Comparison of ENCODE assay signal across 11 cellular contexts in the genomic region with DNA sequence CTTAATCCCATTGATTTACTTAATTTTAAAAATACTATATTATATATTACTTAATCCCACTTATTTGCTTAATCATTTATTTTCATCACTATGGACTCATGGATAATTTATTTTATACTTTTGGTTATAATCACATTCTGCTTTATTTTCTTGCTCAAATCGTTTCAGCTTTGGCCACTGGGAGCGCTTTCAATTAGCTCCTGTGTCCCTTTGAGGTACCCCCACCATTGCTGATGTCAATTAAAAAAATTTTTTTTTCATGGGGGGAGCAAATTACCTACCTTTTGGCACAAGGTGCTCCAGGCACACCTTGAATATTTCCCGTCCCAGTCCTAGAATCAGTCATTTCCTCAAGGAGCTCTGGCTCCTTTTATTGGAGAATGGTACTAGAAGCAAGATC. TPM values are rescaled to one million over a fixed set of nuclear protein-coding genes. Genes with fewer than 3 reads are reported as not detected.
DNase-seq lines count a peak whose midpoint lies in the region; ATAC-seq and TF ChIP-seq lines count a peak whose summit lies in the region.
"Had no signal": no experiment of that assay in that cellular context is flagged by ENCODE, and none has a peak within 500 bp of the region (broad histone marks: within the 10 kb centered on the region; RNA-seq: fewer than 3 reads in every experiment).

No MANE protein-coding gene starts in this region.

- peaks cover 0 to 7% (median 2%) of the 10 kb centered on the region in 7 donors for H3K9me3 Mint-ChIP-seq in CD4-positive, CD25-positive, alpha-beta regulatory T cell
- no peaks in the 10 kb centered on the region for H3K9me3 Mint-ChIP-seq in chondrocyte (ENCODE audit: low read depth)
- H3K9me3 Mint-ChIP-seq in neural crest cell, result no peaks in the 10 kb centered on the region
- no peaks in the 10 kb centered on the region for H3K9me3 Mint-ChIP-seq in activated CD4-positive, alpha-beta memory T cell treated with anti-CD3 and anti-CD28 coated beads, Interleukin-2, amount 10 ng/mL, durations not matched to agents 7 days and 5 days

- H4K8ac ChIP-seq in IMR-90 (ENCODE audit: low read depth in 2 of 2, low read length in 2 of 2), result peak overlapping the region; percentile 94 to 97; a peak in 3 of 4 replicates

- H3K27ac ChIP-seq in CD4-positive, CD25-positive, alpha-beta regulatory T cell (ENCODE audit: insufficient read depth, low read length, poor library complexity, severe bottlenecking), result no peak overlapping the region
- peak overlapping the region; percentile 91; the same call in 1 of the 2 replicates for H3K27ac ChIP-seq in IMR-90 (ENCODE audit: insufficient read depth, low read length)

- peak overlapping the region; percentile 94; the same call in 1 of the 2 replicates for H3K23ac ChIP-seq in IMR-90 (ENCODE audit: low read depth, low read length)

- peak overlapping the region; percentile 91 for H3K4ac ChIP-seq in IMR-90 (ENCODE audit: low read depth, low read length)

- no peaks in the 10 kb centered on the region for H3K36me3 Mint-ChIP-seq in CD4-positive, CD25-positive, alpha-beta regulatory T cell
- no peaks in the 10 kb centered on the region for H3K36me3 Mint-ChIP-seq in chondrocyte (ENCODE audit: low read depth)
- no peaks in the 10 kb centered on the region for H3K36me3 Mint-ChIP-seq in neural crest cell (ENCODE audit: low read depth)
- no peaks in the 10 kb centered on the region for H3K36me3 Mint-ChIP-seq in activated CD4-positive, alpha-beta memory T cell treated with anti-CD3 and anti-CD28 coated beads, Interleukin-2, amount 10 ng/mL, durations not matched to agents 7 days and 5 days (ENCODE audit: low read depth)

- no peaks in the 10 kb centered on the region for H3K36me3 ChIP-seq in CD4-positive, CD25-positive, alpha-beta regulatory T cell (ENCODE audit: control insufficient read depth, insufficient read depth, low read length)
- peaks cover 11% of the 10 kb centered on the region for H3K36me3 ChIP-seq in IMR-90 (ENCODE audit: control insufficient read depth, insufficient read depth, low read length)

- H3K79me1 ChIP-seq in IMR-90 (ENCODE audit: low read depth in 1 of 2, low read length in 2 of 2), result peaks cover 11 to 31% of the 10 kb centered on the region in 2 experiments

- H4K91ac ChIP-seq in IMR-90 (ENCODE audit: insufficient read depth, low read depth, low read length), result peak overlapping the region; percentile 98

- H3K27ac Mint-ChIP-seq in CD4-positive, CD25-positive, alpha-beta regulatory T cell, result no peak overlapping the region
- H3K27ac Mint-ChIP-seq in chondrocyte (ENCODE audit: unreplicated experiment) (peak overlapping the region; percentile 96), neural crest cell (ENCODE audit: unreplicated experiment) (no peak overlapping the region)
- no peak overlapping the region for H3K27ac Mint-ChIP-seq in activated CD4-positive, alpha-beta memory T cell treated with anti-CD3 and anti-CD28 coated beads, Interleukin-2, amount 10 ng/mL, durations not matched to agents 7 days and 5 days
- H3K27ac Mint-ChIP-seq: activated T-cell treated with anti-CD3 and anti-CD28 coated beads, Interleukin-2, amount 50 U/mL, for 72 hours had no signal

- H3K4me2 ChIP-seq in IMR-90 (ENCODE audit: low read depth, low read length), result peak overlapping the region; percentile 90

- peak overlapping the region; percentile 53 for H3K4me3 ChIP-seq in CD4-positive, CD25-positive, alpha-beta regulatory T cell (ENCODE audit: low read depth, low read length)
- H3K4me3 ChIP-seq in IMR-90 (ENCODE audit: insufficient read depth, low read depth, low read length), result peak overlapping the region; percentile 94; the same call in 1 of the 2 replicates

- intact Hi-C loops in IMR-90 (cut with micrococcal nuclease), result loop anchor here (1.0 kb wide), 1 partner anchor 31 kb away; no protein-coding TSS in a partner anchor

- no peak for DNase-seq in CD4-positive, CD25-positive, alpha-beta regulatory T cell
- no peak for DNase-seq in IMR-90
- DNase-seq in chondrocyte (ENCODE audit: low spot score), result no peak
- DNase-seq in neural crest cell (ENCODE audit: low read depth, low spot score), result no peak
- DNase-seq in activated CD4-positive, alpha-beta memory T cell treated with anti-CD3 and anti-CD28 coated beads, Interleukin-2, amount 10 ng/mL, durations not matched to agents 7 days and 5 days, result no peak
- DNase-seq in NCI-H82 (lab: John Stamatoyannopoulos, UW), result no peak
- no peak for DNase-seq in NOMO-1 (lab: John Stamatoyannopoulos, UW; ENCODE audit: unreplicated experiment in 2 of 2)
- DNase-seq: caudate nucleus, Right ventricle myocardium superior had no signal

- peaks cover 27% of the 10 kb centered on the region for H3K27me3 ChIP-seq in CD4-positive, CD25-positive, alpha-beta regulatory T cell (ENCODE audit: control insufficient read depth, insufficient read depth, low read length)
- H3K27me3 ChIP-seq in IMR-90 (ENCODE audit: control insufficient read depth, insufficient read depth, low read length), result no peaks in the 10 kb centered on the region

- no peaks in the 10 kb centered on the region for H3K9me3 ChIP-seq in CD4-positive, CD25-positive, alpha-beta regulatory T cell (ENCODE audit: control insufficient read depth in 2 of 2, low read length in 2 of 2)
- no peaks in the 10 kb centered on the region for H3K9me3 ChIP-seq in IMR-90 (ENCODE audit: control insufficient read depth, insufficient read depth, low read length)

- CTCF ChIA-PET in IMR-90 (lab: Yijun Ruan, JAX), result no interaction called here
- CTCF ChIA-PET in activated CD4-positive, alpha-beta memory T cell treated with anti-CD3 and anti-CD28 coated beads, Interleukin-2, amount 10 ng/mL, durations not matched to agents 7 days and 5 days (lab: Charles Lee), result interaction anchor here (0.5 kb wide), 1 partner anchor 144 kb away, joined by 3 read pairs; no protein-coding TSS in a partner anchor

- peak overlapping the region; percentile 84 for H3K18ac ChIP-seq in IMR-90 (ENCODE audit: low read depth, low read length)

- no peak overlapping the region for H2AFZ ChIP-seq in IMR-90 (replicated peaks; ENCODE audit: low read length, poor library complexity)

- H3K27me3 Mint-ChIP-seq in CD4-positive, CD25-positive, alpha-beta regulatory T cell, result peaks cover 69% of the 10 kb centered on the region
- H3K27me3 Mint-ChIP-seq in chondrocyte (ENCODE audit: low read depth), result no peaks in the 10 kb centered on the region
- H3K27me3 Mint-ChIP-seq in neural crest cell (ENCODE audit: low read depth), result peaks cover 21% of the 10 kb centered on the region
- H3K27me3 Mint-ChIP-seq in activated CD4-positive, alpha-beta memory T cell treated with anti-CD3 and anti-CD28 coated beads, Interleukin-2, amount 10 ng/mL, durations not matched to agents 7 days and 5 days, result peaks cover 50% of the 10 kb centered on the region

- peaks cover 22% of the 10 kb centered on the region for H4K20me1 ChIP-seq in IMR-90 (ENCODE audit: insufficient read depth, low read length)

- peak overlapping the region in 2 of 4 donors; percentile 75 to 84 for H3K4me3 Mint-ChIP-seq in CD4-positive, CD25-positive, alpha-beta regulatory T cell
- H3K4me3 Mint-ChIP-seq in chondrocyte (ENCODE audit: unreplicated experiment) (no peak overlapping the region), neural crest cell (peak overlapping the region; percentile 85)
- H3K4me3 Mint-ChIP-seq in activated CD4-positive, alpha-beta memory T cell treated with anti-CD3 and anti-CD28 coated beads, Interleukin-2, amount 10 ng/mL, durations not matched to agents 7 days and 5 days, result no peak overlapping the region

- no peak for TF ChIP-seq CTCF in IMR-90 (conservative IDR thresholded peaks at IDR 0.05; ENCODE audit: low read depth, low read length)
- no peak for TF ChIP-seq CTCF in chondrocyte (IDR thresholded peaks at IDR 0.05)
- no peak for TF ChIP-seq CTCF in neural crest cell (conservative IDR thresholded peaks at IDR 0.05)

- peak overlapping the region; percentile 90 for H2AK5ac ChIP-seq in IMR-90 (ENCODE audit: low read depth, low read length)

- no CpG with 5 or more reads among the region's 3 CpGs for WGBS in IMR-90 (ENCODE audit: extremely low coverage in 2 of 2, insufficient read length in 1 of 2), 2 experiments

- H2AK9ac ChIP-seq in IMR-90 (replicated peaks; ENCODE audit: low read depth, low read length, poor library complexity), result peak overlapping the region; percentile 43

- no TSS peak for BruUV-seq in IMR-90 (replicated peaks; lab: Mats Ljungman, UMichigan)

- H3K4me1 Mint-ChIP-seq in CD4-positive, CD25-positive, alpha-beta regulatory T cell, result peaks cover 0 to 19% (median 8%) of the 10 kb centered on the region in 4 donors
- H3K4me1 Mint-ChIP-seq in chondrocyte (ENCODE audit: low read depth) (peaks cover 44% of the 10 kb centered on the region), neural crest cell (peaks cover 24% of the 10 kb centered on the region)
- peaks cover 12% of the 10 kb centered on the region for H3K4me1 Mint-ChIP-seq in activated CD4-positive, alpha-beta memory T cell treated with anti-CD3 and anti-CD28 coated beads, Interleukin-2, amount 10 ng/mL, durations not matched to agents 7 days and 5 days

- peak overlapping the region; percentile 94; the same call in 1 of the 2 replicates for H3K56ac ChIP-seq in IMR-90 (ENCODE audit: extremely low read depth, insufficient read depth, low read length)

- peak overlapping the region; percentile 91; the same call in 1 of the 2 replicates for H3K9ac ChIP-seq in IMR-90 (ENCODE audit: low read depth, low read length)

- TF ChIP-seq POLR2A in IMR-90 (IDR thresholded peaks at IDR 0.05; ENCODE audit: low read depth, low read length), result no peak

- no peak for TF ChIP-seq RAD21 in IMR-90 (IDR thresholded peaks at IDR 0.05; ENCODE audit: low read length)

- H3K4me1 ChIP-seq in CD4-positive, CD25-positive, alpha-beta regulatory T cell (ENCODE audit: control insufficient read depth, insufficient read depth, low read length, poor library complexity, severe bottlenecking), result peaks cover 24% of the 10 kb centered on the region
- peaks cover 10% of the 10 kb centered on the region for H3K4me1 ChIP-seq in IMR-90 (ENCODE audit: control insufficient read depth, insufficient read depth, low read length)

- H2BK5ac ChIP-seq in IMR-90 (ENCODE audit: low read depth, low read length, poor library complexity, severe bottlenecking), result peak overlapping the region; percentile 99

- POLR2A ChIA-PET in IMR-90 (lab: Charles Lee; ENCODE audit: unreplicated experiment), result interaction anchor here (0.6 kb wide), 1 partner anchor 24 kb away, joined by 7 read pairs; no protein-coding TSS in a partner anchor
- POLR2A ChIA-PET in activated CD4-positive, alpha-beta memory T cell treated with anti-CD3 and anti-CD28 coated beads, Interleukin-2, amount 10 ng/mL, durations not matched to agents 7 days and 5 days (lab: Charles Lee), result no interaction called here

- peaks cover 12% of the 10 kb centered on the region for H3K9me1 ChIP-seq in IMR-90 (ENCODE audit: insufficient read depth, low read length)

- peak overlapping the region; percentile 95 for H2BK120ac ChIP-seq in IMR-90 (ENCODE audit: low read depth, low read length)

- peak overlapping the region; percentile 93 for H3K14ac ChIP-seq in IMR-90 (replicated peaks; ENCODE audit: low read depth, low read length)

- in situ Hi-C loops in IMR-90 (cut with MboI; ENCODE audit: low sequenced_read_pairs), result loop anchor here (5.0 kb wide), 1 partner anchor 154 kb away; no protein-coding TSS in a partner anchor

- dilution Hi-C loops in IMR-90 (cut with HindIII; ENCODE audit: low sequenced_read_pairs, unreplicated experiment), result no loop called here

- no peak for ATAC-seq in CD4-positive, CD25-positive, alpha-beta regulatory T cell (ENCODE audit: low read depth in 2 of 2)
- ATAC-seq in IMR-90 (ENCODE audit: low read depth), result no peak
- no peak for ATAC-seq in GM18858 (IDR thresholded peaks at IDR 0.05; ENCODE audit: unreplicated experiment)
- ATAC-seq: activated T-cell treated with anti-CD3 and anti-CD28 coated beads, Interleukin-2, amount 50 U/mL, for 72 hours had no signal

- peak overlapping the region; percentile 53 for H2BK15ac ChIP-seq in IMR-90 (ENCODE audit: low read depth, low read length)

- H4K5ac ChIP-seq in IMR-90 (ENCODE audit: low read depth, low read length), result peak overlapping the region; percentile 87

- peak overlapping the region; percentile 85 for H2BK20ac ChIP-seq in IMR-90 (ENCODE audit: low read depth, low read length)

RNA-seq across cellular contexts. Expression of gene TRIO, which starts 1.4 kb away (rescaled TPM):
- total RNA-seq in CD4-positive, CD25-positive, alpha-beta regulatory T cell, result 7.6 TPM
- polyA plus RNA-seq in CD4-positive, CD25-positive, alpha-beta regulatory T cell, result 1 to 10 TPM; 1.2 to 4.9 (median 1.6) TPM
- 487 and 522 TPM in 2 replicates for total RNA-seq in IMR-90 (2012; rRNA removed)
- polyA plus RNA-seq in IMR-90 (2012; rRNA removed), result 206 and 225 TPM in 2 replicates
- polyA plus RNA-seq in IMR-90 (2012; cell fraction: cytosol; rRNA removed), result 126 and 196 TPM in 2 replicates
- 1,045 and 1,428 TPM in 2 replicates for polyA plus RNA-seq in IMR-90 (2012; cell fraction: nucleus; rRNA removed; ENCODE audit: low replicate concordance)
- 200 to 271 TPM (median 217 TPM) in 3 replicates for total RNA-seq in chondrocyte
- total RNA-seq in neural crest cell, result 124 and 134 TPM in 2 replicates
- total RNA-seq in activated CD4-positive, alpha-beta memory T cell treated with anti-CD3 and anti-CD28 coated beads, Interleukin-2, amount 10 ng/mL, durations not matched to agents 7 days and 5 days, result 1 to 10 TPM; 8.1 to 8.3 TPM

Comparison
In these comparisons a context has a peak if more than half of its experiments do, and no peak if none do; other contexts are left out.
1. RNA of gene TRIO, which starts 1.4 kb away (total RNA-seq): 487 to 522 TPM in IMR-90, 200 to 271 TPM in chondrocyte and 124 to 134 TPM in neural crest cell; 8.1 to 8.3 TPM in activated CD4-positive, alpha-beta memory T cell treated with anti-CD3 and anti-CD28 coated beads, Interleukin-2, amount 10 ng/mL, durations not matched to agents 7 days and 5 days and 7.6 TPM in CD4-positive, CD25-positive, alpha-beta regulatory T cell (single experiment); every median in the first group is over 10 times any median in the second.